28 cellular contexts compared by ENCODE assay signal in the genomic region with DNA sequence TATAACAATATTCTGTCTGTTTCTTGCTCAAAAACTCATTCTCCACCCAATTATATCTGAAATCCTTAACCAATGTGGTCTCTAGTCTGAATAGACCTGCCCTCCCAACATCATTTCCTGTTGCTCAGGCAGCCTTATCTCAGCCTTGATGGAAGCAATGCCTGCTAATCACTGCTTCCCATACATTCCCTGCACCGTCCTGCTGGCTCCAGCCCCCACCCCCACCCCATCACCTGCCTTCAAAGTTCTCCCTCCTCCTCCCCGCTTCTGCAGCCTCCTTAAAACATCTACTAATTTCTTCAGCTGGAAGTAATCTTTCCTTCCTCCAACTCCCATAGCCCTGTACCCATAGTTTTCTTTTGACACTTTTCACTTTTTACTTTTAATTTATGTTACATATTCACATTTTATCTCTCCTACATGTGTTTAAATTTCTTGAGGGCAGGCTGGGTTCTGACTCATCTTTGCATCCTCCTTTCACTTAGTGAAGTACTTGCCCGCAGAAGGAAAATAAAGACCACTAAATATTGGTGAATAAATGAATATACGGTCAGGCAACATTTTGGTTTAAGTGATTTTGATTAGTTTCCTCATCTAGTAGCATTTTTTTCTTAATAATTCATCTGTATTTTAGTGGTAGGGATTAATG.
"Had no signal": no experiment of that assay in that cellular context is flagged by ENCODE, and none has a peak within 500 bp of the region (broad histone marks: within the 10 kb centered on the region; RNA-seq: fewer than 3 reads in every experiment).

No MANE protein-coding gene starts in this region.

- H3K27ac ChIP-seq: epithelial cell of prostate, esophagus squamous epithelium, heart right ventricle, neural progenitor cell, parathyroid adenoma, right atrium auricular region, suprapubic skin, tibial artery had no signal

- H3K4me3 ChIP-seq: esophagus squamous epithelium, heart right ventricle, neural progenitor cell, right atrium auricular region, suprapubic skin, tibial artery had no signal

- H3K4me1 ChIP-seq: esophagus squamous epithelium, parathyroid adenoma, suprapubic skin, tibial artery had no signal

- H3K36me3 ChIP-seq: neural progenitor cell, right atrium auricular region, suprapubic skin had no signal

- ATAC-seq: activated CD8-positive, alpha-beta T cell treated with anti-CD3 and anti-CD28 coated beads for 36 hours; activated naive CD4-positive, alpha-beta T cell treated with anti-CD3 and anti-CD28 coated beads, Interleukin-2, amount 50 U/mL, for 72 hours; heart right ventricle; left cardiac atrium; left ventricle myocardium superior; naive thymus-derived CD4-positive, alpha-beta T cell; stimulated activated naive B cell treated with anti-CD40 and anti-IgM and Interleukin-4, amounts not matched to agents 10 μg/mL and 1 μg/mL and 100 μg/mL, for 72 hours had no signal

- H3K4me1 Mint-ChIP-seq: naive thymus-derived CD4-positive, alpha-beta T cell; neural progenitor cell; stimulated activated naive B cell treated with anti-CD40 and anti-IgM and Interleukin-4, amounts not matched to agents 10 μg/mL and 1 μg/mL and 100 μg/mL, for 72 hours had no signal

- H3K9me3 ChIP-seq: esophagus squamous epithelium, heart right ventricle, right atrium auricular region, suprapubic skin, tibial artery had no signal

- DNase-seq: activated CD4-positive, alpha-beta T cell treated with anti-CD3 and anti-CD28 coated beads for 1 hour; activated CD4-positive, alpha-beta T cell treated with anti-CD3 and anti-CD28 coated beads, Interleukin-2, amount 50 U/mL, for 1 hour; activated CD8-positive, alpha-beta T cell treated with anti-CD3 and anti-CD28 coated beads for 36 hours; activated naive CD4-positive, alpha-beta T cell; activated T-cell treated with anti-CD3 and anti-CD28 coated beads, Interleukin-2, amount 50 U/mL, for 48 hours; anterior cingulate cortex; dermis blood vessel endothelial cell; effector CD8-positive, alpha-beta T cell; esophagus squamous epithelium; foreskin melanocyte; heart right ventricle; left cardiac atrium; left ventricle myocardium superior; midbrain; naive thymus-derived CD4-positive, alpha-beta T cell; occipital lobe; stimulated activated CD4-positive, alpha-beta T cell treated with anti-CD3 and anti-CD28 coated beads, Interleukin-15, amount 100 ng/mL, for 24 hours; stimulated activated CD4-positive, alpha-beta T cell treated with anti-CD3 and anti-CD28 coated beads, Interleukin-2, amount 100 ng/mL, for 24 hours; stimulated activated naive B cell treated with anti-CD40 and anti-IgM and Interleukin-4, amounts not matched to agents 10 μg/mL and 1 μg/mL and 100 μg/mL, for 72 hours; T-helper 1 cell; tibial artery had no signal

- H3K79me2 ChIP-seq: parathyroid adenoma had no signal

- H2AFZ ChIP-seq: neural progenitor cell, parathyroid adenoma had no signal

- H3K27me3 Mint-ChIP-seq: stimulated activated naive B cell treated with anti-CD40 and anti-IgM and Interleukin-4, amounts not matched to agents 10 μg/mL and 1 μg/mL and 100 μg/mL, for 72 hours had no signal

- H3K36me3 Mint-ChIP-seq: activated naive CD4-positive, alpha-beta T cell treated with anti-CD3 and anti-CD28 coated beads, Interleukin-2, amount 50 U/mL, for 72 hours; neural progenitor cell; stimulated activated naive B cell treated with anti-CD40 and anti-IgM and Interleukin-4, amounts not matched to agents 10 μg/mL and 1 μg/mL and 100 μg/mL, for 72 hours had no signal

- H3K27me3 ChIP-seq: esophagus squamous epithelium, heart right ventricle, neural progenitor cell, right atrium auricular region, suprapubic skin, tibial artery had no signal

- H3K27ac Mint-ChIP-seq: activated CD8-positive, alpha-beta T cell treated with anti-CD3 and anti-CD28 coated beads for 36 hours; activated naive CD4-positive, alpha-beta T cell treated with anti-CD3 and anti-CD28 coated beads, Interleukin-2, amount 50 U/mL, for 72 hours; naive thymus-derived CD4-positive, alpha-beta T cell; neural progenitor cell; stimulated activated naive B cell treated with anti-CD40 and anti-IgM and Interleukin-4, amounts not matched to agents 10 μg/mL and 1 μg/mL and 100 μg/mL, for 72 hours; T-helper 2 cell treated with Interferon-gamma antibody and Interleukin-4, amounts not matched to agents 5 μg/mL and 100 μg/mL, for 36 hours had no signal

- H3K9me3 Mint-ChIP-seq: neural progenitor cell; T-helper 2 cell treated with Interferon-gamma antibody and Interleukin-4, amounts not matched to agents 5 μg/mL and 100 μg/mL, for 36 hours had no signal

- H3K4me3 Mint-ChIP-seq: activated CD8-positive, alpha-beta T cell treated with anti-CD3 and anti-CD28 coated beads for 36 hours; naive thymus-derived CD4-positive, alpha-beta T cell; neural progenitor cell; stimulated activated naive B cell treated with anti-CD40 and anti-IgM and Interleukin-4, amounts not matched to agents 10 μg/mL and 1 μg/mL and 100 μg/mL, for 72 hours; T-helper 2 cell treated with Interferon-gamma antibody and Interleukin-4, amounts not matched to agents 5 μg/mL and 100 μg/mL, for 36 hours had no signal

- H3K4me2 ChIP-seq: neural progenitor cell had no signal

- H3K9ac ChIP-seq: neural progenitor cell, parathyroid adenoma had no signal
